Comparison of ENCODE assay signal across 25 cellular contexts in the genomic region with DNA sequence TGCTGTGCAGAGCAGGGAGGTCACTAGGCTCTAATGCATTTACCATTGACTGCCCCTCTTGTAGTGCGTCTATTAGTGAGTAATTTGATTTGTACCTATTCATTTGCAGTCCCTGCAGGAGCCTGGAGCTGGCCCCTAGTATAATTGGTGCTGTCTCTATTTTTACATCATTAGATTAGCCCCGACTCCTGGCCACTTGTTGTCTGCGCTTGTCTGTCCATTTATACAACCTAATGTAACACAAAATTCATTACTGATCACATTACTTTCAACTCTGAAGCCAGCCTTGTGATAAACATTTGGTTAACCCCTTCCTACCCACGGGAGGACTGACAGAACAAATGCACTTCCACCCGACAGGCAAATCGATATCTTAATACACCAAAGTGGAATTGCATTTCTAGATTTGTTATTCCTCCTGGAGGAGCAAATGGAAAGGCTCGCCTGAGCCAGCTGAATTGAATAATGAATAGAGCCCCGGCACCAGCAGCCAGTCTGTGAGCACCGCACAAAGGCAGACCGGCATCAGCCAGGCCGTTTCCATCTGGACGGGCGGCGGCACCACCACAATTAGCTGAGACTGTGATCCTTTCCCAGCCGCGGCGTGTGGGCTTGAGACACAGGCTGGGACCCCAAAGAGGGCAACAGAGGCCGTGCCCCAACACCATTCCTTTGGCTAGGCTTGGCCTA. TPM values are rescaled to one million over a fixed set of nuclear protein-coding genes. Genes with fewer than 3 reads are reported as not detected.
A peak's percentile ranks its signal among the peaks of the same experiment; 100 is the strongest.
DNase-seq lines count a peak whose midpoint lies in the region; ATAC-seq, FAIRE-seq and TF ChIP-seq lines count a peak whose summit lies in the region.
"Had no signal": no experiment of that assay in that cellular context is flagged by ENCODE, and none has a peak within 500 bp of the region (broad histone marks: within the 10 kb centered on the region; RNA-seq: fewer than 3 reads in every experiment).

No MANE protein-coding gene starts in this region.

- H4K5ac ChIP-seq in IMR-90 (ENCODE audit: low read depth, low read length), result no peak overlapping the region

- H4K20me1 ChIP-seq in IMR-90 (ENCODE audit: insufficient read depth, low read length) (no peaks in the 10 kb centered on the region), osteoblast (ENCODE audit: insufficient read depth, low read length) (no peaks in the 10 kb centered on the region)
- H4K20me1 ChIP-seq: BLaER1 had no signal

- no peaks in the 10 kb centered on the region for H3K27me3 ChIP-seq in IMR-90 (ENCODE audit: control insufficient read depth, insufficient read depth, low read length)
- H3K27me3 ChIP-seq in osteoblast (ENCODE audit: insufficient read depth, low read length), result no peaks in the 10 kb centered on the region
- H3K27me3 ChIP-seq: BLaER1, testis, uterus had no signal

- CTCF ChIA-PET in IMR-90 (lab: Yijun Ruan, JAX), result interaction anchor here (0.8 to 1.2 kb wide), 2 partner anchors 9 to 10 kb away, joined by 3 to 4 read pairs; no protein-coding TSS in a partner anchor
- CTCF ChIA-PET in activated CD8-positive, alpha-beta T cell treated with anti-CD3 and anti-CD28 coated beads for 36 hours (lab: Charles Lee), result no interaction called here

- intact Hi-C loops in IMR-90 (cut with micrococcal nuclease) (no loop called here), kidney (cut with DNase I) (no loop called here)
- intact Hi-C loops in activated CD8-positive, alpha-beta T cell treated with anti-CD3 and anti-CD28 coated beads for 36 hours (cut with micrococcal nuclease), result no loop called here

- no peak overlapping the region for H2AFZ ChIP-seq in IMR-90 (replicated peaks; ENCODE audit: low read length, poor library complexity)
- no peak overlapping the region for H2AFZ ChIP-seq in osteoblast (ENCODE audit: low read length)

- no peak overlapping the region for H3K27ac Mint-ChIP-seq in activated CD8-positive, alpha-beta T cell treated with anti-CD3 and anti-CD28 coated beads for 36 hours
- H3K27ac Mint-ChIP-seq: activated CD8-positive, alpha-beta memory T cell treated with anti-CD3 and anti-CD28 coated beads, Interleukin-2, amount 10 ng/mL, durations not matched to agents 7 days and 5 days; activated naive CD4-positive, alpha-beta T cell treated with anti-CD3 and anti-CD28 coated beads for 36 hours; activated T-cell treated with anti-CD3 and anti-CD28 coated beads, Interleukin-2, amount 50 U/mL, for 72 hours; dendritic cell treated with granulocyte-macrophage colony-stimulating factor and Interleukin-4, amounts not matched to agents 40 ng/mL and 50 ng/mL, for 4 days; naive thymus-derived CD8-positive, alpha-beta T cell had no signal

- 0 out of 2 replicates have a peak overlapping the region, but pooled peaks have one; percentile 48 for H3K23ac ChIP-seq in IMR-90 (ENCODE audit: low read depth, low read length)

- H4K91ac ChIP-seq in IMR-90 (ENCODE audit: insufficient read depth, low read depth, low read length), result no peak overlapping the region

- no peak for TF ChIP-seq RAD21 in IMR-90 (IDR thresholded peaks at IDR 0.05; ENCODE audit: low read length)

- H2BK20ac ChIP-seq in IMR-90 (ENCODE audit: low read depth, low read length), result no peak overlapping the region

- FAIRE-seq in A204.1 (lab: Jason Lieb, UNC) (peak; percentile 98), kidney (lab: Jason Lieb, UNC) (no peak)
- FAIRE-seq: islet of Langerhans, small intestine had no signal

- H3K79me2 ChIP-seq in osteoblast (ENCODE audit: insufficient read depth, low read length), result no peaks in the 10 kb centered on the region

- peaks cover 0 to 23% of the 10 kb centered on the region in 2 experiments; a peak in 1 of 4 replicates for H3K79me1 ChIP-seq in IMR-90 (ENCODE audit: low read depth in 1 of 2, low read length in 2 of 2)

- no peaks in the 10 kb centered on the region for H3K4me1 Mint-ChIP-seq in activated CD8-positive, alpha-beta T cell treated with anti-CD3 and anti-CD28 coated beads for 36 hours (ENCODE audit: low read depth)
- H3K4me1 Mint-ChIP-seq: activated CD8-positive, alpha-beta memory T cell treated with anti-CD3 and anti-CD28 coated beads, Interleukin-2, amount 10 ng/mL, durations not matched to agents 7 days and 5 days had no signal

- H3K36me3 ChIP-seq in IMR-90 (ENCODE audit: control insufficient read depth, insufficient read depth, low read length) (no peaks in the 10 kb centered on the region), kidney (ENCODE audit: control insufficient read depth in 1 of 2, insufficient read depth in 2 of 2, low read length in 2 of 2) (no peaks in the 10 kb centered on the region), osteoblast (ENCODE audit: insufficient read depth, low read length) (no peaks in the 10 kb centered on the region)
- H3K36me3 ChIP-seq: BLaER1, uterus had no signal

- peak overlapping the region; percentile 11; the same call in 1 of the 2 replicates for H2AK5ac ChIP-seq in IMR-90 (ENCODE audit: low read depth, low read length)

- H3K4me1 ChIP-seq in IMR-90 (ENCODE audit: control insufficient read depth, insufficient read depth, low read length) (peaks cover 3% of the 10 kb centered on the region), kidney (ENCODE audit: control insufficient read depth in 1 of 2, insufficient read depth in 1 of 2, low read depth in 1 of 2, low read length in 2 of 2) (peaks cover 31% of the 10 kb centered on the region in 2 donors), osteoblast (ENCODE audit: insufficient read depth, low read length) (no peaks in the 10 kb centered on the region)
- H3K4me1 ChIP-seq: BLaER1, uterus had no signal

- no peak overlapping the region for H4K8ac ChIP-seq in IMR-90 (ENCODE audit: low read depth in 2 of 2, low read length in 2 of 2)

- no peaks in the 10 kb centered on the region for H3K36me3 Mint-ChIP-seq in activated CD8-positive, alpha-beta T cell treated with anti-CD3 and anti-CD28 coated beads for 36 hours (ENCODE audit: low read depth)
- H3K36me3 Mint-ChIP-seq: activated CD8-positive, alpha-beta memory T cell treated with anti-CD3 and anti-CD28 coated beads, Interleukin-2, amount 10 ng/mL, durations not matched to agents 7 days and 5 days had no signal

- no peak overlapping the region for H3K56ac ChIP-seq in IMR-90 (ENCODE audit: extremely low read depth, insufficient read depth, low read length)

- TF ChIP-seq CTCF in IMR-90 (conservative IDR thresholded peaks at IDR 0.05; ENCODE audit: low read depth, low read length) (no peak), kidney (IDR thresholded peaks at IDR 0.05; ENCODE audit: borderline replicate concordance, extremely low read depth, insufficient read depth) (no peak), osteoblast (IDR thresholded peaks at IDR 0.05; ENCODE audit: extremely low read depth, low read depth, low read length) (no peak)
- no peak for TF ChIP-seq CTCF in activated CD8-positive, alpha-beta T cell treated with anti-CD3 and anti-CD28 coated beads for 36 hours (IDR thresholded peaks at IDR 0.05)

- no peak overlapping the region for H3K27ac ChIP-seq in IMR-90 (ENCODE audit: insufficient read depth, low read length)
- no peak overlapping the region for H3K27ac ChIP-seq in kidney (ENCODE audit: low read depth in 2 of 2, low read length in 2 of 2)
- H3K27ac ChIP-seq in osteoblast (ENCODE audit: low read depth, low read length), result no peak overlapping the region
- H3K27ac ChIP-seq: BLaER1 had no signal

- 52% methylated on average over 7 of the region's 18 CpGs; no CpG with 5 or more reads in 1 of the 2 experiments for WGBS in IMR-90 (ENCODE audit: extremely low coverage in 2 of 2, insufficient read length in 1 of 2), 2 experiments

- H2BK120ac ChIP-seq in IMR-90 (ENCODE audit: low read depth, low read length), result no peak overlapping the region

- BruUV-seq in IMR-90 (replicated peaks; lab: Mats Ljungman, UMichigan), result no TSS peak

- no peak overlapping the region; the same call in 1 of the 2 replicates for H3K4ac ChIP-seq in IMR-90 (ENCODE audit: low read depth, low read length)

- no peak overlapping the region for H3K4me3 ChIP-seq in IMR-90 (ENCODE audit: insufficient read depth, low read depth, low read length)
- H3K4me3 ChIP-seq in kidney (ENCODE audit: low read length in 2 of 2), result peak overlapping the region in 1 of 2 donors; percentile 13
- no peak overlapping the region for H3K4me3 ChIP-seq in osteoblast (ENCODE audit: insufficient read depth, low read length)
- H3K4me3 ChIP-seq: BLaER1, testis, uterus had no signal

- H3K14ac ChIP-seq in IMR-90 (replicated peaks; ENCODE audit: low read depth, low read length), result no peak overlapping the region

- dilution Hi-C loops in IMR-90 (cut with HindIII; ENCODE audit: low sequenced_read_pairs, unreplicated experiment), result no loop called here

- H2BK15ac ChIP-seq in IMR-90 (ENCODE audit: low read depth, low read length), result no peak overlapping the region

- no peaks in the 10 kb centered on the region for H3K27me3 Mint-ChIP-seq in activated CD8-positive, alpha-beta T cell treated with anti-CD3 and anti-CD28 coated beads for 36 hours
- H3K27me3 Mint-ChIP-seq: activated CD8-positive, alpha-beta memory T cell treated with anti-CD3 and anti-CD28 coated beads, Interleukin-2, amount 10 ng/mL, durations not matched to agents 7 days and 5 days; naive thymus-derived CD8-positive, alpha-beta T cell had no signal

- H3K4me2 ChIP-seq in IMR-90 (ENCODE audit: low read depth, low read length) (no peak overlapping the region), osteoblast (ENCODE audit: insufficient read depth, low read length) (no peak overlapping the region)
- H3K4me2 ChIP-seq: BLaER1 had no signal

- H3K9ac ChIP-seq in IMR-90 (ENCODE audit: low read depth, low read length), result no peak overlapping the region
- H3K9ac ChIP-seq in kidney (ENCODE audit: low read length in 2 of 2), result no peak overlapping the region
- H3K9ac ChIP-seq: BLaER1 had no signal

- ATAC-seq in IMR-90 (ENCODE audit: low read depth), result no peak
- ATAC-seq in activated CD8-positive, alpha-beta T cell treated with anti-CD3 and anti-CD28 coated beads for 36 hours, result no peak
- ATAC-seq: activated CD8-positive, alpha-beta memory T cell treated with anti-CD3 and anti-CD28 coated beads, Interleukin-2, amount 10 ng/mL, durations not matched to agents 7 days and 5 days; activated T-cell treated with anti-CD3 and anti-CD28 coated beads, Interleukin-2, amount 50 U/mL, for 72 hours; left ventricle myocardium superior; naive thymus-derived CD8-positive, alpha-beta T cell; stimulated activated naive CD8-positive, alpha-beta T cell treated with anti-CD3 and anti-CD28 coated beads, Interleukin-15, Interleukin-2, amounts not matched to agents 100 U/mL and 50 U/mL, for 24 hours had no signal

- H3K18ac ChIP-seq in IMR-90 (ENCODE audit: low read depth, low read length), result no peak overlapping the region

- peaks cover 16% of the 10 kb centered on the region for H3K9me1 ChIP-seq in IMR-90 (ENCODE audit: insufficient read depth, low read length)

- H2AK9ac ChIP-seq in IMR-90 (replicated peaks; ENCODE audit: low read depth, low read length, poor library complexity), result no peak overlapping the region

- no peaks in the 10 kb centered on the region for H3K9me3 Mint-ChIP-seq in activated CD8-positive, alpha-beta T cell treated with anti-CD3 and anti-CD28 coated beads for 36 hours
- H3K9me3 Mint-ChIP-seq: activated naive CD4-positive, alpha-beta T cell treated with anti-CD3 and anti-CD28 coated beads for 36 hours; activated T-cell treated with anti-CD3 and anti-CD28 coated beads, Interleukin-2, amount 50 U/mL, for 72 hours; dendritic cell treated with granulocyte-macrophage colony-stimulating factor and Interleukin-4, amounts not matched to agents 40 ng/mL and 50 ng/mL, for 4 days; naive thymus-derived CD8-positive, alpha-beta T cell had no signal

- no peak for TF ChIP-seq POLR2A in IMR-90 (IDR thresholded peaks at IDR 0.05; ENCODE audit: low read depth, low read length)

- POLR2A ChIA-PET in IMR-90 (lab: Charles Lee; ENCODE audit: unreplicated experiment), result interaction anchor here (0.6 kb wide), 1 partner anchor 163 kb away, joined by 3 read pairs; no protein-coding TSS in a partner anchor
- POLR2A ChIA-PET in activated CD8-positive, alpha-beta T cell treated with anti-CD3 and anti-CD28 coated beads for 36 hours (lab: Charles Lee), result no interaction called here

- H3K9me3 ChIP-seq in IMR-90 (ENCODE audit: control insufficient read depth, insufficient read depth, low read length) (no peaks in the 10 kb centered on the region), kidney (ENCODE audit: control insufficient read depth in 1 of 2, low read length in 2 of 2) (no peaks in the 10 kb centered on the region), osteoblast (ENCODE audit: low read depth, low read length) (no peaks in the 10 kb centered on the region)
- H3K9me3 ChIP-seq: BLaER1, testis, uterus had no signal

- in situ Hi-C loops in IMR-90 (cut with MboI; ENCODE audit: low sequenced_read_pairs), result no loop called here

- no peak overlapping the region for H3K4me3 Mint-ChIP-seq in activated CD8-positive, alpha-beta T cell treated with anti-CD3 and anti-CD28 coated beads for 36 hours
- H3K4me3 Mint-ChIP-seq: activated CD8-positive, alpha-beta memory T cell treated with anti-CD3 and anti-CD28 coated beads, Interleukin-2, amount 10 ng/mL, durations not matched to agents 7 days and 5 days; activated naive CD4-positive, alpha-beta T cell treated with anti-CD3 and anti-CD28 coated beads for 36 hours; activated T-cell treated with anti-CD3 and anti-CD28 coated beads, Interleukin-2, amount 50 U/mL, for 72 hours; dendritic cell treated with granulocyte-macrophage colony-stimulating factor and Interleukin-4, amounts not matched to agents 40 ng/mL and 50 ng/mL, for 4 days; naive thymus-derived CD8-positive, alpha-beta T cell had no signal

- H2BK5ac ChIP-seq in IMR-90 (ENCODE audit: low read depth, low read length, poor library complexity, severe bottlenecking), result no peak overlapping the region

- DNase-seq in IMR-90 (no peak), kidney (peak; percentile 55), osteoblast (ENCODE audit: insufficient read length, low spot score, missing footprints) (peak; percentile 29), NCI-H1436 treated with DMSO at 0.1 percent for 48 hours (lab: John Stamatoyannopoulos, UW) (no peak), mesenteric fat pad (ENCODE audit: low spot score) (no peak)
- DNase-seq in activated naive CD4-positive, alpha-beta T cell (lab: John Stamatoyannopoulos, UW), result no peak
- no peak for DNase-seq in activated CD8-positive, alpha-beta T cell treated with anti-CD3 and anti-CD28 coated beads for 36 hours
- DNase-seq: activated CD8-positive, alpha-beta memory T cell treated with anti-CD3 and anti-CD28 coated beads, Interleukin-2, amount 10 ng/mL, durations not matched to agents 7 days and 5 days; activated naive CD4-positive, alpha-beta T cell treated with anti-CD3 and anti-CD28 coated beads for 36 hours; activated T-cell treated with anti-CD3 and anti-CD28 coated beads, Interleukin-2, amount 50 U/mL, for 72 hours; Kasumi-1; left ventricle myocardium superior; naive thymus-derived CD8-positive, alpha-beta T cell; NCI-H1436; NCI-H446 treated with DMSO at 0.1 percent for 48 hours; small intestine; stimulated activated CD4-positive, alpha-beta T cell treated with anti-CD3 and anti-CD28 coated beads, Interleukin-2, amount 100 ng/mL, for 24 hours; stimulated activated naive CD8-positive, alpha-beta T cell treated with anti-CD3 and anti-CD28 coated beads, Interleukin-15, Interleukin-2, amounts not matched to agents 100 U/mL and 50 U/mL, for 24 hours; testis; uterus had no signal

RNA-seq across cellular contexts. Expression of a gene that starts 18.7 kb away (rescaled TPM):
- total RNA-seq in IMR-90 (2012; rRNA removed) (20.1 and 23.6 TPM in 2 replicates), kidney (66.4 TPM), osteoblast (10.3 and 11.6 TPM in 2 replicates), mesenteric fat pad (16.1 TPM)
- polyA plus RNA-seq in IMR-90 (2012; rRNA removed) (64.1 and 69.2 TPM in 2 replicates), kidney (ENCODE audit: insufficient read depth, low read depth, low replicate concordance) (122 TPM)
- 41.5 and 81.3 TPM in 2 replicates for polyA plus RNA-seq in IMR-90 (2012; cell fraction: cytosol; rRNA removed)
- polyA plus RNA-seq in IMR-90 (2012; cell fraction: nucleus; rRNA removed; ENCODE audit: low replicate concordance), result 159 and 319 TPM in 2 replicates
- not detected for total RNA-seq in activated CD8-positive, alpha-beta T cell treated with anti-CD3 and anti-CD28 coated beads for 36 hours
- total RNA-seq: activated CD8-positive, alpha-beta memory T cell treated with anti-CD3 and anti-CD28 coated beads, Interleukin-2, amount 10 ng/mL, durations not matched to agents 7 days and 5 days; activated naive CD4-positive, alpha-beta T cell treated with anti-CD3 and anti-CD28 coated beads for 36 hours; T-helper 1 cell treated with Interleukin-12 subunit alpha and Interleukin-12 subunit beta and Interleukin-4 antibody, amounts not matched to agents 30 ng/mL and 1 ng/mL, for 36 hours had no signal
- polyA plus RNA-seq: naive thymus-derived CD8-positive, alpha-beta T cell had no signal

Comparison
In these comparisons a context has a peak if more than half of its experiments do, and no peak if none do; other contexts are left out.
1. DNase-seq: peak in kidney (single experiment) and osteoblast (single experiment); none in IMR-90 (single experiment), NCI-H1436 treated with DMSO at 0.1 percent for 48 hours (single experiment), mesenteric fat pad (single experiment), activated naive CD4-positive, alpha-beta T cell (0 of 4) and activated CD8-positive, alpha-beta T cell treated with anti-CD3 and anti-CD28 coated beads for 36 hours (single experiment).
2. RNA of a gene that starts 18.7 kb away (total RNA-seq): 66.4 TPM in kidney (single experiment), 20.1 to 23.6 TPM in IMR-90, 16.1 TPM in mesenteric fat pad (single experiment) and 10.3 to 11.6 TPM in osteoblast; not detected in activated CD8-positive, alpha-beta T cell treated with anti-CD3 and anti-CD28 coated beads for 36 hours; every median in the first group is over 10 times any median in the second.